Comparison of ENCODE assay signal across 3 cellular contexts in genomic region chr14:76678244-76678643, GRCh38.
"Had no signal": no experiment of that assay in that cellular context is flagged by ENCODE, and none has a peak within 500 bp of the region (broad histone marks: within the 10 kb centered on the region; RNA-seq: fewer than 3 reads in every experiment).

No MANE protein-coding gene starts in this region.

- ATAC-seq: GM12878 had no signal

- H3K4me3 ChIP-seq: GM12878 had no signal

- DNase-seq: GDM1, GF-D8 had no signal
